Comparison of ENCODE assay signal across 1 cellular context in the genomic region with DNA sequence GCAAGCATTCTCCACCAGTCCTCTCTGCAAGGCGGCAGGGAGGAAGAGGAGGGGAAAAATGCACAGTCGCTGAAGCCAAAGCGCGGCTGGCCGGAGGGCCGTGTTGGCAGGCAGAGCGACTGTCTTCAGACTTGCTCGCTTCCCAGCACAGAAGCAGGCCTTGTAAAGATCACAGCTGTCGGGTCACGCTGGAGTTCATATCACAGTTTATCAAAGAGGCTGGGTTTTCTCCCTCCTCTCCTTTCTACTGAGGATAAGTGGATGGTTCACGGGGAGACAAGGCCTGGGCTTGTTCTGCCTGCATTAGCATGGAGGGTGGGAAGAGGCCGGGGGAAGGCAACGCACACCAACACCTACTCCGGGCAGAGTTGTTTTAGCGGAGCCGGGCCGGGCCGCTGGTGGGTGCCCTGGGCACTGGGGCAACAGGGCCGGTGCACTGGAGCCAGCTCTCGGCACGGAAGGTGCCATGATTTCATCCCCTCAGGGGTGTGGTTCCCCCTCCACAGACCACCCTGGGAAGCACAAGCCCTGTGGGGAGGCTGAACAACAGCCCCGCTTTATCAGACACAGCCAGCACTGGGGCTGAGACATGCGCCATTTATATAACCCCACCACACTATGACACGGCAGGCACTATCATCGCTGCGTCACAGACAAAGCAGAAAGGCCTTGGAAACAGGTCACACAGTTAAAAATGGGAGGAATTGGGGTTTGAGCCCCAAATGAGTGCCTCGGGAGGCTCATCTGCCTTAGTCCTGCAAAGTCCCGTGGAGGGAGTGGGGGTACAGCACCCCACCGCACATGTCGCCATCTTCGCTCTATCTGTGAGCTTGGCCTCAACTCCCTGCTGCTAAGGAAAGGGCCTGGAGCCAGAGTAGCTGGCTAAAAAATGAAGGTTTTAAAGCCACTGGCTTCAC.
A peak's percentile ranks its signal among the peaks of the same experiment; 100 is the strongest.
TF ChIP-seq lines count a peak whose summit lies in the region.

No MANE protein-coding gene starts in this region.

TF ChIP-seq in HepG2, 621 proteins besides CTCF, POLR2A, EP300 and RAD21 (continued from another document and continues in another):
- TF ChIP-seq ZBTB40 (IDR thresholded peaks at IDR 0.05) (no peak), ZBTB40 (CRISPR knock-in tag; IDR thresholded peaks at IDR 0.05) (no peak), ETV6 (CRISPR knock-in tag; conservative IDR thresholded peaks at IDR 0.05) (no peak), ZNF770 (CRISPR knock-in tag; IDR thresholded peaks at IDR 0.05) (no peak), IKZF4 (CRISPR knock-in tag; IDR thresholded peaks at IDR 0.05; ENCODE audit: borderline replicate concordance, low read depth, not compliant biosample characterization) (peak; percentile 7), TMF1 (CRISPR knock-in tag; IDR thresholded peaks at IDR 0.05; ENCODE audit: low read depth) (no peak; the same call in 1 of the 2 replicates), MXI1 (IDR thresholded peaks at IDR 0.05; ENCODE audit: borderline replicate concordance, low read depth, low read length) (no peak), ZMYM3 (CRISPR knock-in tag; IDR thresholded peaks at IDR 0.05) (no peak), ZMYM2 (CRISPR knock-in tag; IDR thresholded peaks at IDR 0.05) (no peak), ZNF672 (CRISPR knock-in tag; IDR thresholded peaks at IDR 0.05) (no peak), ZNF710 (CRISPR knock-in tag; IDR thresholded peaks at IDR 0.05; ENCODE audit: borderline replicate concordance) (peak; percentile 37; the same call in 1 of the 2 replicates), NFATC3 (CRISPR knock-in tag; IDR thresholded peaks at IDR 0.05) (no peak; the same call in 1 of the 2 replicates), TEAD2 (CRISPR knock-in tag; IDR thresholded peaks at IDR 0.05) (peak; percentile 6; the same call in 1 of the 2 replicates), ZNF557 (CRISPR knock-in tag; IDR thresholded peaks at IDR 0.05) (no peak), SOX13 (IDR thresholded peaks at IDR 0.05) (no peak), SOX13 (CRISPR knock-in tag; conservative IDR thresholded peaks at IDR 0.05 in 1 of 2, IDR thresholded peaks at IDR 0.05 in 1 of 2) (no peak; a peak in 1 of 4 replicates), ZNF335 (CRISPR knock-in tag; IDR thresholded peaks at IDR 0.05) (no peak), SP5 (CRISPR knock-in tag; IDR thresholded peaks at IDR 0.05; ENCODE audit: borderline replicate concordance, low read depth) (no peak), ZNF33A (CRISPR knock-in tag; IDR thresholded peaks at IDR 0.05; ENCODE audit: borderline replicate concordance) (no peak), EHMT2 (IDR thresholded peaks at IDR 0.05; ENCODE audit: borderline replicate concordance, low read depth, low read length) (no peak), MBNL3 (CRISPR knock-in tag; conservative IDR thresholded peaks at IDR 0.05) (no peak), ZNF3 (CRISPR knock-in tag; IDR thresholded peaks at IDR 0.05) (no peak), RAD51 (IDR thresholded peaks at IDR 0.05; ENCODE audit: borderline replicate concordance) (no peak), BHLHE40 (IDR thresholded peaks at IDR 0.05; ENCODE audit: low read length) (no peak), ZSCAN22 (CRISPR knock-in tag; IDR thresholded peaks at IDR 0.05) (no peak), NKX3-1 (CRISPR knock-in tag; IDR thresholded peaks at IDR 0.05) (no peak; the same call in 1 of the 2 replicates), ZNF83 (CRISPR knock-in tag; IDR thresholded peaks at IDR 0.05; ENCODE audit: borderline replicate concordance) (no peak), ZBTB7A (CRISPR knock-in tag; IDR thresholded peaks at IDR 0.05) (no peak), KDM2A (CRISPR knock-in tag; IDR thresholded peaks at IDR 0.05; ENCODE audit: borderline replicate concordance, low read depth) (no peak), HIC2 (CRISPR knock-in tag; IDR thresholded peaks at IDR 0.05; ENCODE audit: low read depth) (no peak), TP53 (CRISPR knock-in tag; conservative IDR thresholded peaks at IDR 0.05) (no peak), ARNT (IDR thresholded peaks at IDR 0.05) (no peak), ZNF879 (CRISPR knock-in tag; IDR thresholded peaks at IDR 0.05) (no peak)
- TF ChIP-seq, protein P1, sequence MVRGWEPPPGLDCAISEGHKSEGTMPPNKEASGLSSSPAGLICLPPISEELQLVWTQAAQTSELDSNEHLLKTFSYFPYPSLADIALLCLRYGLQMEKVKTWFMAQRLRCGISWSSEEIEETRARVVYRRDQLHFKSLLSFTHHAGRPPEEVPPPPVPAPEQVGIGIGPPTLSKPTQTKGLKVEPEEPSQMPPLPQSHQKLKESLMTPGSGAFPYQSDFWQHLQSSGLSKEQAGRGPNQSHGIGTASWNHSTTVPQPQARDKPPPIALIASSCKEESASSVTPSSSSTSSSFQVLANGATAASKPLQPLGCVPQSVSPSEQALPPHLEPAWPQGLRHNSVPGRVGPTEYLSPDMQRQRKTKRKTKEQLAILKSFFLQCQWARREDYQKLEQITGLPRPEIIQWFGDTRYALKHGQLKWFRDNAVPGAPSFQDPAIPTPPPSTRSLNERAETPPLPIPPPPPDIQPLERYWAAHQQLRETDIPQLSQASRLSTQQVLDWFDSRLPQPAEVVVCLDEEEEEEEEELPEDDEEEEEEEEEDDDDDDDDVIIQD (CRISPR knock-in tag; IDR thresholded peaks at IDR 0.05; ENCODE audit: low read depth): no peak
- TF ChIP-seq, protein P2, sequence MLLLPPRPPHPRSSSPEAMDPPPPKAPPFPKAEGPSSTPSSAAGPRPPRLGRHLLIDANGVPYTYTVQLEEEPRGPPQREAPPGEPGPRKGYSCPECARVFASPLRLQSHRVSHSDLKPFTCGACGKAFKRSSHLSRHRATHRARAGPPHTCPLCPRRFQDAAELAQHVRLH (CRISPR knock-in tag; IDR thresholded peaks at IDR 0.05; ENCODE audit: borderline replicate concordance, low read depth): no peak
- TF ChIP-seq, protein P3, sequence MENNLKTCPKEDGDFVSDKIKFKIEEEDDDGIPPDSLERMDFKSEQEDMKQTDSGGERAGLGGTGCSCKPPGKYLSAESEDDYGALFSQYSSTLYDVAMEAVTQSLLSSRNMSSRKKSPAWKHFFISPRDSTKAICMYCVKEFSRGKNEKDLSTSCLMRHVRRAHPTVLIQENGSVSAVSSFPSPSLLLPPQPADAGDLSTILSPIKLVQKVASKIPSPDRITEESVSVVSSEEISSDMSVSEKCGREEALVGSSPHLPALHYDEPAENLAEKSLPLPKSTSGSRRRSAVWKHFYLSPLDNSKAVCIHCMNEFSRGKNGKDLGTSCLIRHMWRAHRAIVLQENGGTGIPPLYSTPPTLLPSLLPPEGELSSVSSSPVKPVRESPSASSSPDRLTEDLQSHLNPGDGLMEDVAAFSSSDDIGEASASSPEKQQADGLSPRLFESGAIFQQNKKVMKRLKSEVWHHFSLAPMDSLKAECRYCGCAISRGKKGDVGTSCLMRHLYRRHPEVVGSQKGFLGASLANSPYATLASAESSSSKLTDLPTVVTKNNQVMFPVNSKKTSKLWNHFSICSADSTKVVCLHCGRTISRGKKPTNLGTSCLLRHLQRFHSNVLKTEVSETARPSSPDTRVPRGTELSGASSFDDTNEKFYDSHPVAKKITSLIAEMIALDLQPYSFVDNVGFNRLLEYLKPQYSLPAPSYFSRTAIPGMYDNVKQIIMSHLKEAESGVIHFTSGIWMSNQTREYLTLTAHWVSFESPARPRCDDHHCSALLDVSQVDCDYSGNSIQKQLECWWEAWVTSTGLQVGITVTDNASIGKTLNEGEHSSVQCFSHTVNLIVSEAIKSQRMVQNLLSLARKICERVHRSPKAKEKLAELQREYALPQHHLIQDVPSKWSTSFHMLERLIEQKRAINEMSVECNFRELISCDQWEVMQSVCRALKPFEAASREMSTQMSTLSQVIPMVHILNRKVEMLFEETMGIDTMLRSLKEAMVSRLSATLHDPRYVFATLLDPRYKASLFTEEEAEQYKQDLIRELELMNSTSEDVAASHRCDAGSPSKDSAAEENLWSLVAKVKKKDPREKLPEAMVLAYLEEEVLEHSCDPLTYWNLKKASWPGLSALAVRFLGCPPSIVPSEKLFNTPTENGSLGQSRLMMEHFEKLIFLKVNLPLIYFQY (CRISPR knock-in tag; IDR thresholded peaks at IDR 0.05; ENCODE audit: borderline replicate concordance): no peak
